2 cellular contexts compared by ENCODE assay signal in the genomic region with DNA sequence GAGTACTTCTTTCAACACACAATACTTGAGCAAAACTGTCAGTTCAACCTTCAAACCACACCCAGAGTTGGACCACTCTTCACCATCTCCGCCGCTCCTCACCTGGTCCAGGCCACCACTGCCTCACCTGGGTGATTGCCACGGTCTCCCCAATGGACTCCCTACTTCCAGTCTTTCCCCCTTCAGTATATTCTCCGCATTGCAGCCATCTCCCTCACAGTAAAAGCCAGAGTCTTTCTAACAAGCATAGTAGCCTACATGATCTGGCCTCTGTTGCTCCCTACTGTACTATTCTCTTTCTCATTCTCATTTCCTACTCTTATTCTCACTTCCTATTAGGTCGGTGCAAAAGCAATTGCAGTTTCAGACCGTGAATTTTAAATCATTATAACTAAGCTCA.
TF ChIP-seq lines count a peak whose summit lies in the region.

No MANE protein-coding gene starts in this region.

TF ChIP-seq in HepG2, 621 proteins besides CTCF, POLR2A, EP300 and RAD21:
- TF ChIP-seq ARNT (IDR thresholded peaks at IDR 0.05) (no peak), RFX3 (CRISPR knock-in tag; IDR thresholded peaks at IDR 0.05) (no peak), MEIS2 (CRISPR knock-in tag; IDR thresholded peaks at IDR 0.05) (no peak), ZNF552 (CRISPR knock-in tag; IDR thresholded peaks at IDR 0.05; ENCODE audit: borderline replicate concordance) (no peak), AGO1 (IDR thresholded peaks at IDR 0.05; ENCODE audit: low read depth, low read length, poor library complexity, severe bottlenecking) (no peak), RARA (CRISPR knock-in tag; IDR thresholded peaks at IDR 0.05) (no peak), ZNF24 (IDR thresholded peaks at IDR 0.05) (no peak), ZNF10 (CRISPR knock-in tag; IDR thresholded peaks at IDR 0.05; ENCODE audit: borderline replicate concordance, low read depth) (no peak), ZBTB38 (CRISPR knock-in tag; IDR thresholded peaks at IDR 0.05) (no peak), MAZ (IDR thresholded peaks at IDR 0.05; ENCODE audit: borderline replicate concordance, low read depth, low read length) (no peak), MAZ (CRISPR knock-in tag; IDR thresholded peaks at IDR 0.05; ENCODE audit: low read depth) (no peak), ZNF20 (CRISPR knock-in tag; IDR thresholded peaks at IDR 0.05) (no peak)

TF ChIP-seq in GM12878, 131 proteins besides CTCF, POLR2A, EP300 and RAD21:
- TF ChIP-seq CREM (IDR thresholded peaks at IDR 0.05; ENCODE audit: low read depth) = no peak
- no peak for TF ChIP-seq CREB1 (IDR thresholded peaks at IDR 0.05; ENCODE audit: low read depth)
- TF ChIP-seq BACH1 (IDR thresholded peaks at IDR 0.05; ENCODE audit: borderline replicate concordance) = no peak
- TF ChIP-seq POLR2AphosphoS2 (IDR thresholded peaks at IDR 0.05; ENCODE audit: low read depth, low read length) = no peak
- TF ChIP-seq REST (IDR thresholded peaks at IDR 0.05; ENCODE audit: low read depth, low read length) = no peak
- no peak for TF ChIP-seq USF2 (IDR thresholded peaks at IDR 0.05; ENCODE audit: borderline replicate concordance, low read depth, low read length)
- no peak for TF ChIP-seq CHD1 (IDR thresholded peaks at IDR 0.05; ENCODE audit: low read depth, low read length)
- no peak for TF ChIP-seq FOXM1 (IDR thresholded peaks at IDR 0.05; ENCODE audit: low read depth, low read length)
- TF ChIP-seq MYB (IDR thresholded peaks at IDR 0.05; ENCODE audit: borderline replicate concordance, low read depth, low read length) = no peak
- TF ChIP-seq SP1 (IDR thresholded peaks at IDR 0.05; ENCODE audit: low read depth, low read length) = no peak
- TF ChIP-seq ZNF217 (IDR thresholded peaks at IDR 0.05) = no peak
- TF ChIP-seq, protein P1, sequence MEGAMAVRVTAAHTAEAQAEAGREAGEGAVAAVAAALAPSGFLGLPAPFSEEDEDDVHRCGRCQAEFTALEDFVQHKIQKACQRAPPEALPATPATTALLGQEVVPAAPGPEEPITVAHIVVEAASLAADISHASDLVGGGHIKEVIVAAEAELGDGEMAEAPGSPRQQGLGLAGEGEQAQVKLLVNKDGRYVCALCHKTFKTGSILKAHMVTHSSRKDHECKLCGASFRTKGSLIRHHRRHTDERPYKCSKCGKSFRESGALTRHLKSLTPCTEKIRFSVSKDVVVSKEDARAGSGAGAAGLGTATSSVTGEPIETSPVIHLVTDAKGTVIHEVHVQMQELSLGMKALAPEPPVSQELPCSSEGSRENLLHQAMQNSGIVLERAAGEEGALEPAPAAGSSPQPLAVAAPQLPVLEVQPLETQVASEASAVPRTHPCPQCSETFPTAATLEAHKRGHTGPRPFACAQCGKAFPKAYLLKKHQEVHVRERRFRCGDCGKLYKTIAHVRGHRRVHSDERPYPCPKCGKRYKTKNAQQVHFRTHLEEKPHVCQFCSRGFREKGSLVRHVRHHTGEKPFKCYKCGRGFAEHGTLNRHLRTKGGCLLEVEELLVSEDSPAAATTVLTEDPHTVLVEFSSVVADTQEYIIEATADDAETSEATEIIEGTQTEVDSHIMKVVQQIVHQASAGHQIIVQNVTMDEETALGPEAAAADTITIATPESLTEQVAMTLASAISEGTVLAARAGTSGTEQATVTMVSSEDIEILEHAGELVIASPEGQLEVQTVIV (IDR thresholded peaks at IDR 0.05; ENCODE audit: borderline replicate concordance, partially characterized antibody) = no peak
TF ChIP-seq in GM12878: peak in this region for 0.
